In genomic region chr14:54893151-54893760, GRCh38 we compare ENCODE assay signal across 8 cellular contexts. TPM values are rescaled to one million over a fixed set of nuclear protein-coding genes. Genes with fewer than 3 reads are reported as not detected.
DNase-seq lines count a peak whose midpoint lies in the region; ATAC-seq and TF ChIP-seq lines count a peak whose summit lies in the region.

No MANE protein-coding gene starts in this region.

- no peaks in the 10 kb centered on the region for H3K79me2 ChIP-seq in mammary epithelial cell (ENCODE audit: insufficient read depth, low read length)

- TF ChIP-seq CTCF in mammary epithelial cell (conservative IDR thresholded peaks at IDR 0.05 in 1 of 2, IDR thresholded peaks at IDR 0.05 in 1 of 2; ENCODE audit: extremely low read depth in 1 of 2, insufficient read depth in 1 of 2, low read depth in 1 of 2, low read length in 2 of 2): peak; percentile 77 to 89
- peak; percentile 75 to 89 for TF ChIP-seq CTCF in left lung (IDR thresholded peaks at IDR 0.05)
- peak; percentile 81 for TF ChIP-seq CTCF in type B pancreatic cell (conservative IDR thresholded peaks at IDR 0.05)

- H3K36me3 ChIP-seq in mammary epithelial cell (ENCODE audit: insufficient read depth, low read length): no peaks in the 10 kb centered on the region
- H3K36me3 ChIP-seq in left lung: no peaks in the 10 kb centered on the region

- CTCF ChIA-PET in mammary epithelial cell (lab: Charles Lee; ENCODE audit: low non-redundant PET): no interaction called here

- no peak overlapping the region for H3K4me3 ChIP-seq in mammary epithelial cell (replicated peaks in 1 of 3; ENCODE audit: insufficient read depth in 1 of 3, low read depth in 2 of 3, low read length in 3 of 3)
- no peak overlapping the region for H3K4me3 ChIP-seq in left lung

- peak; percentile 43 for ATAC-seq in HG03196 (IDR thresholded peaks at IDR 0.05; ENCODE audit: unreplicated experiment)
- ATAC-seq in left lung: peak; percentile 85

- 50% methylated on average over 3 of the region's 3 CpGs for WGBS in mammary epithelial cell (ENCODE audit: low coverage, missing lambda C conversion rate)

- DNase-seq in SIG-M5 treated with dmso at 0.1 percent for 504 hours (lab: John Stamatoyannopoulos, UW; ENCODE audit: unreplicated experiment) (peak; percentile 22), SIG-M5 (lab: John Stamatoyannopoulos, UW) (no peak), OCI-M2 (lab: John Stamatoyannopoulos, UW; ENCODE audit: unreplicated experiment) (peak; percentile 16), mammary epithelial cell (peak; percentile 86), left lung (no peak), type B pancreatic cell (ENCODE audit: extremely low spot score, unreplicated experiment) (no peak), posterior cingulate gyrus (no peak)

- H2AFZ ChIP-seq in mammary epithelial cell (ENCODE audit: low read depth, low read length): no peak overlapping the region

- H3K4me1 Mint-ChIP-seq in type B pancreatic cell (ENCODE audit: unreplicated experiment): peaks cover 10% of the 10 kb centered on the region

- H3K4me1 ChIP-seq in mammary epithelial cell (ENCODE audit: insufficient read depth, low read length) (peaks cover 7% of the 10 kb centered on the region), left lung (peaks cover 3 to 40% of the 10 kb centered on the region in 2 donors)

- H3K36me3 Mint-ChIP-seq in type B pancreatic cell: no peaks in the 10 kb centered on the region

- H3K27me3 Mint-ChIP-seq in type B pancreatic cell: no peaks in the 10 kb centered on the region

- no TSS peak for BruUV-seq in mammary epithelial cell (replicated peaks; lab: Mats Ljungman, UMichigan)

- peak overlapping the region; percentile 14 for H3K9ac ChIP-seq in mammary epithelial cell (ENCODE audit: insufficient read depth, low read length)

- H3K4me3 Mint-ChIP-seq in type B pancreatic cell: no peak overlapping the region

- dilution Hi-C loops in mammary epithelial cell (cut with HindIII; ENCODE audit: low sequenced_read_pairs): no loop called here

- no peaks in the 10 kb centered on the region for H3K9me3 Mint-ChIP-seq in type B pancreatic cell

- peak overlapping the region; percentile 18 for H3K27ac ChIP-seq in mammary epithelial cell (ENCODE audit: insufficient read depth, low read depth, low read length)
- H3K27ac ChIP-seq in left lung: no peak overlapping the region

- in situ Hi-C loops in mammary epithelial cell (cut with MboI; ENCODE audit: low sequenced_read_pairs in 2 of 2): no loop called here

- no peaks in the 10 kb centered on the region for H4K20me1 ChIP-seq in mammary epithelial cell (ENCODE audit: insufficient read depth, low read length)

- no peak overlapping the region for H3K27ac Mint-ChIP-seq in type B pancreatic cell

- H3K9me3 ChIP-seq in mammary epithelial cell (replicated peaks; ENCODE audit: insufficient read depth, low read length) (no peaks in the 10 kb centered on the region), left lung (no peaks in the 10 kb centered on the region)

- peak overlapping the region; percentile 35 for H3K4me2 ChIP-seq in mammary epithelial cell (ENCODE audit: insufficient read depth, low read depth, low read length)

- H3K27me3 ChIP-seq in mammary epithelial cell (ENCODE audit: insufficient read depth, low read length) (no peaks in the 10 kb centered on the region), left lung (no peaks in the 10 kb centered on the region)

- intact Hi-C loops in mammary epithelial cell (cut with micrococcal nuclease) (loop anchor here (1.0 to 2.0 kb wide), 2 partner anchors 86 to 329 kb away; no protein-coding TSS in a partner anchor), left lung (cut with DNase I) (loop anchor here in 1 of 2 donors (10.0 kb wide), 1 partner anchor 272 kb away; no protein-coding TSS in a partner anchor), posterior cingulate gyrus (cut with DNase I) (no loop called here)

RNA-seq across cellular contexts. Expression of gene GCH1, which starts 9.4 kb away (rescaled TPM):
- 10 to 100 TPM in 1 of 2 donors, 1 to 10 TPM in 1; 8.8 to 11.7 TPM for total RNA-seq in mammary epithelial cell
- 4.4 TPM for polyA plus RNA-seq in mammary epithelial cell
- polyA minus RNA-seq in mammary epithelial cell: 2.3 TPM
- total RNA-seq in left lung: 10 to 100 TPM in 1 of 2 donors, 1 to 10 TPM in 1; 9.0 to 22.8 TPM
- 18.2 and 29.6 TPM in 2 replicates for total RNA-seq in type B pancreatic cell (ENCODE audit: low replicate concordance)

Comparison
In these comparisons a context has a peak if more than half of its experiments do, and no peak if none do; other contexts are left out.
1. DNase-seq: peak in SIG-M5 treated with dmso at 0.1 percent for 504 hours (single experiment), OCI-M2 (single experiment) and mammary epithelial cell (single experiment); none in SIG-M5 (single experiment), left lung (0 of 2), type B pancreatic cell (single experiment) and posterior cingulate gyrus (0 of 10).
2. Peak in every context shown above with its lines, with median percentiles within 50 percentile points of each other: CTCF ChIP-seq.